Comparison of ENCODE assay signal across 17 cellular contexts in the genomic region with DNA sequence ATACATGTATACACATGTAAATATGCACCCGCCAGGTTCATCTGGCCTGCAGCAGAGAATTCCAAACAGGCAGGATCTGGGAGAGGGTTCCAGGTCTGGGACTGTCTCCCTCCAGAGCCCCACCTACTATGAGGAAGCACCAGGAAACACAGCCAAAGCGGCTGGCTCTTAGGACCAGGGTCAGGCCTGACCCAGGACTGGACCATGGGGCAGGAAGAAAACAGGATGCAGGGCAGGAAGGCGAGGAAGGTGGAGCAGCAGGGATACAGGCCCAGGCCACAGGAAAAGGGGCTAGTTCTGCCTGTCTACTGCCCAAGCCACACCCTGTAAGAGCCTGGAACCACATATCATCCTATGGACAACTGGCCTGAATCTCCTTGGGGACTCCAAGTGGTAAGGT. TPM values are rescaled to one million over a fixed set of nuclear protein-coding genes. Genes with fewer than 3 reads are reported as not detected.
A peak's percentile ranks its signal among the peaks of the same experiment; 100 is the strongest.
DNase-seq lines count a peak whose midpoint lies in the region; ATAC-seq and TF ChIP-seq lines count a peak whose summit lies in the region.
"Had no signal": no experiment of that assay in that cellular context is flagged by ENCODE, and none has a peak within 500 bp of the region (broad histone marks: within the 10 kb centered on the region; RNA-seq: fewer than 3 reads in every experiment).

No MANE protein-coding gene starts in this region.

- peak overlapping the region; percentile 60 for H3K4me3 Mint-ChIP-seq in nephron progenitor cell

- 64 to 74% methylated on average over 3 of the region's 3 CpGs for WGBS in heart right ventricle, 2 donors

- peak; percentile 37 to 83 (median 68) for ATAC-seq in heart right ventricle
- ATAC-seq in sciatic nerve, result no peak
- ATAC-seq: HCT116 had no signal

- H3K27me3 Mint-ChIP-seq in nephron progenitor cell (ENCODE audit: low read depth, poor library complexity), result peaks cover 78% of the 10 kb centered on the region

- peak overlapping the region in 8 of 10 donors; percentile 58 to 90 (median 77) for H3K4me3 ChIP-seq in heart right ventricle
- H3K4me3 ChIP-seq in H7 (ENCODE audit: insufficient read depth, low read depth, low read length), result no peak overlapping the region
- H3K4me3 ChIP-seq: thoracic aorta had no signal

- H3K36me3 ChIP-seq in heart right ventricle (no peaks in the 10 kb centered on the region), H7 (replicated peaks; ENCODE audit: control insufficient read depth, insufficient read depth, low read length) (no peaks in the 10 kb centered on the region)
- H3K36me3 ChIP-seq: neutrophil, thoracic aorta had no signal

- in situ Hi-C loops in G401 (cut with HindIII; ENCODE audit: low sequenced_read_pairs), result no loop called here
- in situ Hi-C loops in ACHN (cut with HindIII; ENCODE audit: low pct_ligation_motif_present, low pct_unique_long_range_greater_than_20kb, low sequenced_read_pairs), result no loop called here

- no peaks in the 10 kb centered on the region for H3K36me3 Mint-ChIP-seq in nephron progenitor cell (ENCODE audit: low read depth)
- H3K36me3 Mint-ChIP-seq: activated CD4-positive, alpha-beta memory T cell treated with anti-CD3 and anti-CD28 coated beads for 36 hours had no signal

- H3K4me1 Mint-ChIP-seq in nephron progenitor cell, result peaks cover 6% of the 10 kb centered on the region

- TF ChIP-seq CTCF in C4-2B (conservative IDR thresholded peaks at IDR 0.05) (no peak), VCaP (conservative IDR thresholded peaks at IDR 0.05) (no peak), heart right ventricle (IDR thresholded peaks at IDR 0.05) (no peak), nephron progenitor cell (IDR thresholded peaks at IDR 0.05) (no peak)

- H3K27ac ChIP-seq in C4-2B (peak overlapping the region; percentile 95), VCaP (peak overlapping the region; percentile 86), heart right ventricle (peak overlapping the region; percentile 54 to 86 (median 76))
- H3K27ac ChIP-seq: KMS-11, neutrophil, thoracic aorta had no signal

- H3K27me3 ChIP-seq in heart right ventricle (peaks cover 0 to 47% (median 0%) of the 10 kb centered on the region in 7 donors), H7 (ENCODE audit: control insufficient read depth, insufficient read depth, low read length) (peaks cover 43% of the 10 kb centered on the region)

- no peak overlapping the region for H3K27ac Mint-ChIP-seq in nephron progenitor cell
- H3K27ac Mint-ChIP-seq: activated CD4-positive, alpha-beta memory T cell treated with anti-CD3 and anti-CD28 coated beads for 36 hours had no signal

- H3K9me3 Mint-ChIP-seq in nephron progenitor cell, result no peaks in the 10 kb centered on the region
- H3K9me3 Mint-ChIP-seq: activated CD4-positive, alpha-beta memory T cell treated with anti-CD3 and anti-CD28 coated beads for 36 hours had no signal

- DNase-seq in heart right ventricle (peak in 1 of 2 donors; percentile 33), nephron progenitor cell (no peak), sciatic nerve (ENCODE audit: low spot score) (no peak), H7 (no peak), G401 (ENCODE audit: low spot score) (no peak), ACHN (no peak)
- DNase-seq: activated CD4-positive, alpha-beta memory T cell treated with anti-CD3 and anti-CD28 coated beads for 36 hours; DMS153; kidney glomerular epithelial cell; NCI-H187 treated with DMSO at 0.1 percent for 48 hours; SHP77 treated with DMSO at 0.1 percent for 48 hours had no signal

- intact Hi-C loops in heart right ventricle (cut with DNase I), result loop anchor here in 1 of 10 donors (10.0 kb wide), 1 partner anchor 144 kb away; no protein-coding TSS in a partner anchor
- intact Hi-C loops in sciatic nerve (cut with DNase I), result no loop called here

- no peaks in the 10 kb centered on the region for H3K9me3 ChIP-seq in heart right ventricle
- H3K9me3 ChIP-seq: neutrophil, thoracic aorta had no signal

- H3K4me1 ChIP-seq in heart right ventricle, result peaks cover 5 to 34% (median 22%) of the 10 kb centered on the region in 9 donors

RNA-seq across cellular contexts. Expression of a gene that starts 2.2 kb away (rescaled TPM):
- 10 to 100 TPM in 4 of 10 donors, 1 to 10 TPM in 6; 3.9 to 15.5 (median 9.5) TPM for total RNA-seq in heart right ventricle
- polyA plus RNA-seq in heart right ventricle, result 10 to 100 TPM in 1 of 2 donors, 1 to 10 TPM in 1; 8.0 to 23.8 TPM
- 16.1 TPM for total RNA-seq in sciatic nerve
- 2.1 and 7.8 TPM in 2 replicates for total RNA-seq in H7 (2014; rRNA removed; shearing (Covaris generic))
- total RNA-seq in G401 (2014; rRNA removed; shearing (Covaris generic)), result 2.1 and 4.7 TPM in 2 replicates

RNA-seq across cellular contexts. Expression of a gene that starts 17.0 kb away (rescaled TPM):
- total RNA-seq in heart right ventricle, result 10 to 100 TPM; 10.8 to 25.3 (median 16.3) TPM
- 10 to 100 TPM in 1 of 2 donors, 1 to 10 TPM in 1; 8.5 to 11.9 TPM for polyA plus RNA-seq in heart right ventricle
- 11.5 TPM for total RNA-seq in sciatic nerve
- 23.5 and 25.9 TPM in 2 replicates for total RNA-seq in H7 (2014; rRNA removed; shearing (Covaris generic))
- 21.8 and 24.4 TPM in 2 replicates for total RNA-seq in G401 (2014; rRNA removed; shearing (Covaris generic))

RNA-seq across cellular contexts. Expression of a gene that starts 34.7 kb away (rescaled TPM):
- total RNA-seq in heart right ventricle, result not detected
- polyA plus RNA-seq in heart right ventricle, result not detected
- not detected for total RNA-seq in sciatic nerve
- not detected in 2 replicates for total RNA-seq in H7 (2014; rRNA removed; shearing (Covaris generic))
- not detected in 2 replicates for total RNA-seq in G401 (2014; rRNA removed; shearing (Covaris generic))
- total RNA-seq: activated CD4-positive, alpha-beta memory T cell treated with anti-CD3 and anti-CD28 coated beads for 36 hours; thoracic aorta had no signal

RNA-seq across cellular contexts. Expression of a gene that starts 42.1 kb away (rescaled TPM):
- 10 to 100 TPM; 43.7 to 64.1 (median 51.7) TPM for total RNA-seq in heart right ventricle
- 10 to 100 TPM; 71.8 to 72.3 TPM for polyA plus RNA-seq in heart right ventricle
- total RNA-seq in sciatic nerve, result 20.1 TPM
- 62.0 and 68.4 TPM in 2 replicates for total RNA-seq in H7 (2014; rRNA removed; shearing (Covaris generic))
- total RNA-seq in G401 (2014; rRNA removed; shearing (Covaris generic)), result 98.4 and 99.0 TPM in 2 replicates

RNA-seq across cellular contexts. Expression of a gene that starts 46.3 kb away (rescaled TPM):
- total RNA-seq in heart right ventricle (not detected), sciatic nerve (not detected)
- not detected for polyA plus RNA-seq in heart right ventricle
- total RNA-seq in H7 (2014; rRNA removed; shearing (Covaris generic)), result not detected in 2 replicates
- total RNA-seq in G401 (2014; rRNA removed; shearing (Covaris generic)), result not detected in 2 replicates
- total RNA-seq: activated CD4-positive, alpha-beta memory T cell treated with anti-CD3 and anti-CD28 coated beads for 36 hours; thoracic aorta had no signal
